In genomic region chr3:108281670-108282069, GRCh38 we compare ENCODE assay signal across 20 cellular contexts.
DNase-seq lines count a peak whose midpoint lies in the region; ATAC-seq and TF ChIP-seq lines count a peak whose summit lies in the region.
"Had no signal": no experiment of that assay in that cellular context is flagged by ENCODE, and none has a peak within 500 bp of the region (broad histone marks: within the 10 kb centered on the region; RNA-seq: fewer than 3 reads in every experiment).

No MANE protein-coding gene starts in this region.

- DNase-seq in HAP-1 (ENCODE audit: low spot score in 2 of 2), result no peak
- no peak for DNase-seq in globus pallidus (ENCODE audit: low spot score)
- DNase-seq: BE2C, DMS153, DND-41, KBM-7, NCI-H1417, NCI-H1694 treated with DMSO at 0.1 percent for 48 hours, NCI-H2081, NCI-H2227 treated with DMSO at 0.1 percent for 48 hours, NCI-H526 treated with DMSO at 0.1 percent for 48 hours, PC-9, T-helper 2 cell had no signal

- H3K9me3 ChIP-seq in HAP-1, result no peaks in the 10 kb centered on the region; the same call in 1 of the 2 replicates
- H3K9me3 ChIP-seq: BE2C, SJCRH30 had no signal

- in situ Hi-C loops in HAP-1 (cut with MboI; ENCODE audit: low sequenced_read_pairs), result no loop called here

- H3K36me3 ChIP-seq in HAP-1 (replicated peaks), result no peaks in the 10 kb centered on the region
- H3K36me3 ChIP-seq: BE2C, SJCRH30 had no signal

- H3K27me3 ChIP-seq in HAP-1 (ENCODE audit: low read depth), result no peaks in the 10 kb centered on the region
- H3K27me3 ChIP-seq: BE2C, SJCRH30 had no signal

- H3K4me1 ChIP-seq in HAP-1, result no peaks in the 10 kb centered on the region
- H3K4me1 ChIP-seq: BE2C, SJCRH30 had no signal

- ATAC-seq in GM18868 (IDR thresholded peaks at IDR 0.05; ENCODE audit: unreplicated experiment) (peak; percentile 65), HG02610 (IDR thresholded peaks at IDR 0.05; ENCODE audit: unreplicated experiment) (peak; percentile 76), HG03354 (IDR thresholded peaks at IDR 0.05; ENCODE audit: poor library complexity, severe bottlenecking, unreplicated experiment) (peak; percentile 48), SK-N-SH treated with all-trans-retinoic acid at 6 μM for 48 hours (no peak), GM19467 (IDR thresholded peaks at IDR 0.05; ENCODE audit: unreplicated experiment) (no peak)
- ATAC-seq: Right ventricle myocardium inferior had no signal

- H3K4me3 ChIP-seq in HAP-1, result no peak overlapping the region
- H3K4me3 ChIP-seq: PC-9, SJCRH30 had no signal

TF ChIP-seq in SK-N-SH treated with all-trans-retinoic acid at 6 μM for 48 hours, 23 proteins besides CTCF, POLR2A, EP300 and RAD21:
- no peak for TF ChIP-seq CSDC2 (CRISPR knock-in tag; IDR thresholded peaks at IDR 0.05)
- no peak for TF ChIP-seq ZFP30 (CRISPR knock-in tag; IDR thresholded peaks at IDR 0.05)
- TF ChIP-seq RARB (CRISPR knock-in tag; IDR thresholded peaks at IDR 0.05), result no peak
- no peak for TF ChIP-seq ZC3H10 (CRISPR knock-in tag; IDR thresholded peaks at IDR 0.05)
- TF ChIP-seq ZNF70 (CRISPR knock-in tag; IDR thresholded peaks at IDR 0.05), result no peak
- no peak for TF ChIP-seq ISL1 (CRISPR knock-in tag; IDR thresholded peaks at IDR 0.05)
- TF ChIP-seq CSRNP3 (CRISPR knock-in tag; IDR thresholded peaks at IDR 0.05), result no peak
- TF ChIP-seq ARNTL (CRISPR knock-in tag; IDR thresholded peaks at IDR 0.05; ENCODE audit: borderline replicate concordance, low read depth), result no peak
- no peak for TF ChIP-seq OSR1 (CRISPR knock-in tag; IDR thresholded peaks at IDR 0.05)
- no peak for TF ChIP-seq PPARA (CRISPR knock-in tag; IDR thresholded peaks at IDR 0.05; ENCODE audit: borderline replicate concordance)
- TF ChIP-seq TOX (CRISPR knock-in tag; IDR thresholded peaks at IDR 0.05; ENCODE audit: borderline replicate concordance), result no peak
- TF ChIP-seq ZNF565 (CRISPR knock-in tag; conservative IDR thresholded peaks at IDR 0.05; ENCODE audit: low read depth), result no peak
- TF ChIP-seq CREB5 (CRISPR knock-in tag; IDR thresholded peaks at IDR 0.05; ENCODE audit: low read depth), result no peak
- no peak for TF ChIP-seq BACH2 (CRISPR knock-in tag; IDR thresholded peaks at IDR 0.05; ENCODE audit: borderline replicate concordance)
- no peak for TF ChIP-seq TCF4 (CRISPR knock-in tag; IDR thresholded peaks at IDR 0.05; ENCODE audit: borderline replicate concordance)
- TF ChIP-seq ZFP3 (CRISPR knock-in tag; IDR thresholded peaks at IDR 0.05), result no peak
- TF ChIP-seq ESRRG (CRISPR knock-in tag; IDR thresholded peaks at IDR 0.05), result no peak
- no peak for TF ChIP-seq SNAI2 (CRISPR knock-in tag; IDR thresholded peaks at IDR 0.05)
- no peak for TF ChIP-seq PATZ1 (CRISPR knock-in tag; IDR thresholded peaks at IDR 0.05; ENCODE audit: borderline replicate concordance)

Comparison
In these comparisons a context has a peak if more than half of its experiments do, and no peak if none do; other contexts are left out.
1. ATAC-seq: peak in GM18868 (single experiment), HG02610 (single experiment) and HG03354 (single experiment); none in SK-N-SH treated with all-trans-retinoic acid at 6 μM for 48 hours (single experiment) and GM19467 (single experiment).